16 cellular contexts compared by ENCODE assay signal in the genomic region with DNA sequence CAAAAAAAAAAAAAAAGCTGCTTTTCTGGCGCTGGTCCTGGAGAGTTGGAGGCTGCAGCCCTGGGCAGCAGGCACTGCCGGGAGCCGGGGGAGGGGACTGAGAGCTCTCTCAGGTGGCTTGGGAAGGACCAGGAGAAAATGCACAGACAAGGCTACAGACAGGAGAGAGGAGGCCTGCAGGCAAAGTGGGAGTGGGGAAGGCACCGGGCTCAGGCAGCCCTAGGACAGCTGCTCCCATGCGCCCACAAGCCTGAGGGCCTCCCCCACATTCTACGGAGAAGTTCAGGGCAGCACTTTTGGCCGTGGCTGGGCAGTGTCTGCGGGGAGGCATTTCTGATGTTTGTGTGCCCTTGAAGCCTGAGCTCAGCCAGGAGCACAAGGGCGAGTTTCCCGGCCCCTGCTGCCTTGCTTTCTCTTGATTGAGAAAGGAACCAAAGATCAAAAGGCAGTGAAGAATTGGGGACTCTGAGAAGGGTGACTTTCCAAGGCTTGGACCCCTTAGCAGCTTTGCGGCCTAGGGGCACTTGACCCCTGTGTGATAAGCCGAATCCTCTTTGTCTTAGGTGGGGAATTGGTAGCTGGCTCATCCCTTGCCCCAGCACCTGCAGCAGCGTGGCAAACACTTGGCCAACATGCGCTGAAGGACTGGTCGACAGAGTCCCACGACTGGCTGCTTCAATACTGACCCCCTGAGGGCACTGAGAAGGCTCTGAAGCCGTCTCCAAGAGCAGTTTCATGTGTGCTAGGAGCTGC. TPM values are rescaled to one million over a fixed set of nuclear protein-coding genes. Genes with fewer than 3 reads are reported as not detected.
DNase-seq lines count a peak whose midpoint lies in the region; ATAC-seq and TF ChIP-seq lines count a peak whose summit lies in the region.
"Had no signal": no experiment of that assay in that cellular context is flagged by ENCODE, and none has a peak within 500 bp of the region (broad histone marks: within the 10 kb centered on the region; RNA-seq: fewer than 3 reads in every experiment).

No MANE protein-coding gene starts in this region.

- intact Hi-C loops in gastrocnemius medialis (cut with DNase I; ENCODE audit: low total_unique reads), result no loop called here

- H3K4me1 ChIP-seq in gastrocnemius medialis, result no peaks in the 10 kb centered on the region

- no peak for ATAC-seq in gastrocnemius medialis
- ATAC-seq in HG02970 (IDR thresholded peaks at IDR 0.05; ENCODE audit: low FRiP score, unreplicated experiment), result no peak
- ATAC-seq in GM18907 (IDR thresholded peaks at IDR 0.05; ENCODE audit: unreplicated experiment), result no peak

- no peaks in the 10 kb centered on the region for H3K27me3 Mint-ChIP-seq in mesothelial cell of epicardium (ENCODE audit: low read depth)
- H3K27me3 Mint-ChIP-seq: activated CD4-positive, alpha-beta T cell treated with anti-CD3 and anti-CD28 coated beads, Interleukin-2, amount 10 ng/mL, durations not matched to agents 24 days and 14 days; IgD-negative memory B cell had no signal

- in situ Hi-C loops in gastrocnemius medialis (cut with MboI; ENCODE audit: low sequenced_read_pairs in 4 of 4), result no loop called here

- no peaks in the 10 kb centered on the region for H3K9me3 Mint-ChIP-seq in mesothelial cell of epicardium
- H3K9me3 Mint-ChIP-seq: activated CD4-positive, alpha-beta T cell treated with anti-CD3 and anti-CD28 coated beads, Interleukin-2, amount 10 ng/mL, durations not matched to agents 24 days and 14 days; IgD-negative memory B cell had no signal

- no peaks in the 10 kb centered on the region for H3K27me3 ChIP-seq in gastrocnemius medialis

- no peak for TF ChIP-seq POLR2A in gastrocnemius medialis (IDR thresholded peaks at IDR 0.05)

- no peaks in the 10 kb centered on the region for H3K9me3 ChIP-seq in gastrocnemius medialis

- no peaks in the 10 kb centered on the region for H3K36me3 ChIP-seq in gastrocnemius medialis

- no peak overlapping the region for H3K4me3 ChIP-seq in gastrocnemius medialis
- H3K4me3 ChIP-seq: coronary artery, lung had no signal

- TF ChIP-seq CTCF in mesothelial cell of epicardium (IDR thresholded peaks at IDR 0.05; ENCODE audit: unreplicated experiment) (no peak), gastrocnemius medialis (IDR thresholded peaks at IDR 0.05 in 4 of 5, conservative IDR thresholded peaks at IDR 0.05 in 1 of 5) (no peak)

- DNase-seq in DMS79 (lab: John Stamatoyannopoulos, UW), result peak; percentile 7
- peak; percentile 42 for DNase-seq in SK-N-DZ (ENCODE audit: low spot score)
- peak; percentile 17 for DNase-seq in fibroblast of peridontal ligament (ENCODE audit: extremely low read depth)
- DNase-seq in mesothelial cell of epicardium (ENCODE audit: low spot score in 2 of 2, unreplicated experiment in 2 of 2), result no peak
- no peak for DNase-seq in gastrocnemius medialis
- DNase-seq in HUDEP-2 (lab: John Stamatoyannopoulos, UW; ENCODE audit: unreplicated experiment in 76 of 76), result no peak
- DNase-seq: activated CD4-positive, alpha-beta T cell treated with anti-CD3 and anti-CD28 coated beads, Interleukin-2, amount 10 ng/mL, durations not matched to agents 24 days and 14 days; HCEC 1CT; NCI-H187 treated with DMSO at 0.1 percent for 48 hours; stimulated activated CD4-positive, alpha-beta T cell treated with anti-CD3 and anti-CD28 coated beads, Interleukin-4, amount 100 ng/mL, for 1 hour; stimulated activated naive CD4-positive, alpha-beta T cell treated with Interleukin-2 at 50 U/mL for 16 hours had no signal

- H3K27ac Mint-ChIP-seq in mesothelial cell of epicardium, result peak overlapping the region; percentile 86
- H3K27ac Mint-ChIP-seq: activated CD4-positive, alpha-beta T cell treated with anti-CD3 and anti-CD28 coated beads, Interleukin-2, amount 10 ng/mL, durations not matched to agents 24 days and 14 days; IgD-negative memory B cell had no signal

- peaks cover 10% of the 10 kb centered on the region for H3K4me1 Mint-ChIP-seq in mesothelial cell of epicardium
- H3K4me1 Mint-ChIP-seq: activated CD4-positive, alpha-beta T cell treated with anti-CD3 and anti-CD28 coated beads, Interleukin-2, amount 10 ng/mL, durations not matched to agents 24 days and 14 days; IgD-negative memory B cell had no signal

- peaks cover 3% of the 10 kb centered on the region for H3K36me3 Mint-ChIP-seq in mesothelial cell of epicardium
- H3K36me3 Mint-ChIP-seq: IgD-negative memory B cell had no signal

- H3K27ac ChIP-seq in gastrocnemius medialis, result no peak overlapping the region
- H3K27ac ChIP-seq: coronary artery had no signal

- no peak overlapping the region for H3K4me3 Mint-ChIP-seq in mesothelial cell of epicardium
- H3K4me3 Mint-ChIP-seq: activated CD4-positive, alpha-beta T cell treated with anti-CD3 and anti-CD28 coated beads, Interleukin-2, amount 10 ng/mL, durations not matched to agents 24 days and 14 days; IgD-negative memory B cell had no signal

RNA-seq across cellular contexts. Expression of a gene that starts 35.3 kb away (rescaled TPM):
- polyA plus RNA-seq in SK-N-DZ (2014; cell fraction: cytosol; rRNA removed), result 22.4 and 23.1 TPM in 2 replicates
- 25.1 and 27.3 TPM in 2 replicates for polyA plus RNA-seq in SK-N-DZ (2014; cell fraction: nucleus; rRNA removed)
- total RNA-seq in mesothelial cell of epicardium (32.0 to 35.4 TPM (median 34.6 TPM) in 3 replicates), gastrocnemius medialis (10 to 100 TPM; 10.2 to 13.8 (median 11.0) TPM)

RNA-seq across cellular contexts. Expression of a gene that starts 49.9 kb away (rescaled TPM):
- 19.2 and 25.2 TPM in 2 replicates for polyA plus RNA-seq in SK-N-DZ (2014; cell fraction: cytosol; rRNA removed)
- 16.5 and 17.8 TPM in 2 replicates for polyA plus RNA-seq in SK-N-DZ (2014; cell fraction: nucleus; rRNA removed)
- 90.2 to 92.9 TPM (median 90.4 TPM) in 3 replicates for total RNA-seq in mesothelial cell of epicardium
- total RNA-seq in gastrocnemius medialis, result 10 to 100 TPM; 39.8 to 79.5 (median 57.2) TPM

Comparison
In these comparisons a context has a peak if more than half of its experiments do, and no peak if none do; other contexts are left out.
1. DNase-seq: peak in DMS79 (single experiment), SK-N-DZ (single experiment) and fibroblast of peridontal ligament (single experiment); none in mesothelial cell of epicardium (0 of 2), gastrocnemius medialis (0 of 2) and HUDEP-2 (0 of 76).